Comparison of ENCODE assay signal across 8 cellular contexts in the genomic region with DNA sequence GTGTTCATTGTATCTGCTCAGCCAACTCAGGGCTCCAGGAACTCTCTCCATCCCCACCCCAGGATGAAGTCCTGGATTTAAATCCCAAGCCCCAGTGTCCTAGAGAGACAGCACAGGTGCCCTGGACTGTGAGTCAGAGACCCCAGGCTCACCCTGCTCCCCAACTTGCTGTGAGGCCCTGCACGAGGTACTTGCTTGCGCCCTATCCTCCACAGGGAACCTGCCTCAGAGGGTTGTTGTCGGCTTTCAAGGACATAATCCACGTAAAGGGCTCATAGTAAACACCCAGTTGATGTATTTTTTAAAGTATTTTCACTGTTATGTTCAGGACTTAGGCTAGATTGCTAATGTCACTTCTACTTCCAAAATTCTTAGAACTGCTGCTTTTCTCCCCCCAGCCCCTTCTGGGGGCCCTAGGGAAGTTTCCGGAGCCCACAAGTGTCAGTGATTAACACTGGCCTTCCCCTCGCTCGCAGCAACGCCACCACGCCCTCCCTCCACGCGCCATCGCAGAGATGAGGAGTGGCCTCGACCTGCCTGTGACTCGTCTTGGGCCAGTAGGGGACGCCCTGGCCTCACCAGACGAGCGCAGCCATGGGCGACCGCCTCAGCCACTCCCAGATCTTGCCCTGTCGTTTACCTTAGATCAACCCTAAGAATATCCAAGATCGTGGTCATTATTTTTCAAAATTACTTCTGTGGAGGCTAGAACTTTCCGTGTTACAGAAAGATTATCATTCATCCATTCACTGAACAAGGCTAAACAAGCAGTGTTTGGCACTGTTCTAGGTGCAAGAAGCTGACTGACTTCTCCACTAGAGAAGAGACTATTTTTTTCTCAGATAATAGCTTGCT. TPM values are rescaled to one million over a fixed set of nuclear protein-coding genes. Genes with fewer than 3 reads are reported as not detected.
DNase-seq lines count a peak whose midpoint lies in the region; ATAC-seq and TF ChIP-seq lines count a peak whose summit lies in the region.

No MANE protein-coding gene starts in this region.

- H3K27me3 ChIP-seq in BE2C (no peaks in the 10 kb centered on the region), lung (ENCODE audit: control insufficient read depth, insufficient read depth) (no peaks in the 10 kb centered on the region)

- peaks cover 4% of the 10 kb centered on the region for H3K36me3 Mint-ChIP-seq in activated CD4-positive, alpha-beta T cell treated with anti-CD3 and anti-CD28 coated beads, Interleukin-2, amount 10 ng/mL, durations not matched to agents 24 days and 14 days (ENCODE audit: low read depth)
- peaks cover 5% of the 10 kb centered on the region for H3K36me3 Mint-ChIP-seq in dendritic cell treated with granulocyte-macrophage colony-stimulating factor and Interleukin-4, amounts not matched to agents 40 ng/mL and 50 ng/mL, for 4 days (ENCODE audit: low read depth)

- peak overlapping the region; percentile 41 for H3K4me3 ChIP-seq in BE2C (ENCODE audit: low read depth, low read length)
- no peak overlapping the region for H3K4me3 ChIP-seq in lung

- TF ChIP-seq CTCF in BE2C (IDR thresholded peaks at IDR 0.05; ENCODE audit: low read depth, low read length) (peak; percentile 89), lung (IDR thresholded peaks at IDR 0.05; ENCODE audit: control extremely low read depth, extremely low read depth) (peak; percentile 97)

- H3K9me3 ChIP-seq in BE2C, result no peaks in the 10 kb centered on the region
- no peaks in the 10 kb centered on the region for H3K9me3 ChIP-seq in lung (ENCODE audit: control insufficient read depth in 2 of 2, insufficient read depth in 1 of 2, low read length in 1 of 2)

- H3K36me3 ChIP-seq in BE2C (no peaks in the 10 kb centered on the region), lung (ENCODE audit: control insufficient read depth in 2 of 2, insufficient read depth in 2 of 2, low read length in 2 of 2) (no peaks in the 10 kb centered on the region)

- ATAC-seq in GM19043 (IDR thresholded peaks at IDR 0.05; ENCODE audit: low read depth, unreplicated experiment) (peak; percentile 58), HG03354 (IDR thresholded peaks at IDR 0.05; ENCODE audit: poor library complexity, severe bottlenecking, unreplicated experiment) (peak; percentile 71), lung (ENCODE audit: insufficient read depth, low FRiP score) (peak; percentile 90)

- peak overlapping the region; percentile 64 for H3K4me3 Mint-ChIP-seq in activated CD4-positive, alpha-beta T cell treated with anti-CD3 and anti-CD28 coated beads, Interleukin-2, amount 10 ng/mL, durations not matched to agents 24 days and 14 days
- H3K4me3 Mint-ChIP-seq in dendritic cell treated with granulocyte-macrophage colony-stimulating factor and Interleukin-4, amounts not matched to agents 40 ng/mL and 50 ng/mL, for 4 days, result peak overlapping the region; percentile 70

- H3K4me1 ChIP-seq in BE2C (peaks cover 13% of the 10 kb centered on the region), lung (ENCODE audit: control insufficient read depth in 2 of 2, insufficient read depth in 2 of 2, low read length in 2 of 2) (peaks cover 8 to 16% of the 10 kb centered on the region in 2 donors)

- DNase-seq in BE2C (peak; percentile 90), NCI-H460 (ENCODE audit: extremely low read depth, low read depth) (peak; percentile 77), lung (ENCODE audit: low spot score) (peak; percentile 87)
- peak; percentile 95 for DNase-seq in activated CD4-positive, alpha-beta T cell treated with anti-CD3 and anti-CD28 coated beads, Interleukin-2, amount 10 ng/mL, durations not matched to agents 24 days and 14 days
- DNase-seq in stimulated activated CD4-positive, alpha-beta T cell treated with anti-CD3 and anti-CD28 coated beads, TNF-alpha, amount 100 ng/mL, for 4 hours (ENCODE audit: low read depth in 3 of 3), result peak; percentile 69 to 74 (median 73)

- H3K4me1 Mint-ChIP-seq in activated CD4-positive, alpha-beta T cell treated with anti-CD3 and anti-CD28 coated beads, Interleukin-2, amount 10 ng/mL, durations not matched to agents 24 days and 14 days, result peaks cover 69% of the 10 kb centered on the region
- H3K4me1 Mint-ChIP-seq in dendritic cell treated with granulocyte-macrophage colony-stimulating factor and Interleukin-4, amounts not matched to agents 40 ng/mL and 50 ng/mL, for 4 days (ENCODE audit: low read depth), result peaks cover 61% of the 10 kb centered on the region

- no peaks in the 10 kb centered on the region for H3K27me3 Mint-ChIP-seq in activated CD4-positive, alpha-beta T cell treated with anti-CD3 and anti-CD28 coated beads, Interleukin-2, amount 10 ng/mL, durations not matched to agents 24 days and 14 days
- no peaks in the 10 kb centered on the region for H3K27me3 Mint-ChIP-seq in dendritic cell treated with granulocyte-macrophage colony-stimulating factor and Interleukin-4, amounts not matched to agents 40 ng/mL and 50 ng/mL, for 4 days

- 4% methylated on average over 21 to 22 of the region's 22 CpGs for WGBS in lung, 2 donors

- peak overlapping the region; percentile 85 for H3K27ac Mint-ChIP-seq in activated CD4-positive, alpha-beta T cell treated with anti-CD3 and anti-CD28 coated beads, Interleukin-2, amount 10 ng/mL, durations not matched to agents 24 days and 14 days
- H3K27ac Mint-ChIP-seq in dendritic cell treated with granulocyte-macrophage colony-stimulating factor and Interleukin-4, amounts not matched to agents 40 ng/mL and 50 ng/mL, for 4 days, result peak overlapping the region; percentile 74

- H3K9me3 Mint-ChIP-seq in activated CD4-positive, alpha-beta T cell treated with anti-CD3 and anti-CD28 coated beads, Interleukin-2, amount 10 ng/mL, durations not matched to agents 24 days and 14 days, result no peaks in the 10 kb centered on the region
- H3K9me3 Mint-ChIP-seq in dendritic cell treated with granulocyte-macrophage colony-stimulating factor and Interleukin-4, amounts not matched to agents 40 ng/mL and 50 ng/mL, for 4 days, result no peaks in the 10 kb centered on the region

- intact Hi-C loops in activated CD4-positive, alpha-beta T cell treated with anti-CD3 and anti-CD28 coated beads, Interleukin-2, amount 10 ng/mL, durations not matched to agents 24 days and 14 days (cut with micrococcal nuclease), result loop anchor here (1.0 to 5.0 kb wide), 3 partner anchors 54 to 277 kb away; partner anchors contain the start of gene INAFM2
- intact Hi-C loops in dendritic cell treated with granulocyte-macrophage colony-stimulating factor and Interleukin-4, amounts not matched to agents 40 ng/mL and 50 ng/mL, for 4 days (cut with micrococcal nuclease), result loop anchor here (1.0 to 5.0 kb wide), 2 partner anchors 117 to 229 kb away; partner anchors contain the start of gene BUB1B

- peak overlapping the region in 1 of 2 donors; percentile 24 for H3K27ac ChIP-seq in lung (ENCODE audit: low read depth in 1 of 2, low read length in 1 of 2)

RNA-seq across cellular contexts. Expression of gene SRP14, which starts 6.0 kb away (rescaled TPM):
- 615 TPM for polyA plus RNA-seq in BE2C (2012; ENCODE audit: insufficient read depth, insufficient read length, low read depth)
- total RNA-seq in NCI-H460 (2014; rRNA removed; shearing (Covaris generic)), result 247 and 251 TPM in 2 replicates
- 136 and 140 TPM in 2 replicates for polyA plus RNA-seq in NCI-H460 (2014; cell fraction: nucleus; rRNA removed)
- total RNA-seq in activated CD4-positive, alpha-beta T cell treated with anti-CD3 and anti-CD28 coated beads, Interleukin-2, amount 10 ng/mL, durations not matched to agents 24 days and 14 days, result 153 and 155 TPM in 2 replicates
- 100 to 1,000 TPM; 136 to 289 TPM for total RNA-seq in lung
- polyA plus RNA-seq in lung, result 100 to 1,000 TPM; 256 to 421 TPM
